ENCODE assay signal across 8 cellular contexts in the genomic region with DNA sequence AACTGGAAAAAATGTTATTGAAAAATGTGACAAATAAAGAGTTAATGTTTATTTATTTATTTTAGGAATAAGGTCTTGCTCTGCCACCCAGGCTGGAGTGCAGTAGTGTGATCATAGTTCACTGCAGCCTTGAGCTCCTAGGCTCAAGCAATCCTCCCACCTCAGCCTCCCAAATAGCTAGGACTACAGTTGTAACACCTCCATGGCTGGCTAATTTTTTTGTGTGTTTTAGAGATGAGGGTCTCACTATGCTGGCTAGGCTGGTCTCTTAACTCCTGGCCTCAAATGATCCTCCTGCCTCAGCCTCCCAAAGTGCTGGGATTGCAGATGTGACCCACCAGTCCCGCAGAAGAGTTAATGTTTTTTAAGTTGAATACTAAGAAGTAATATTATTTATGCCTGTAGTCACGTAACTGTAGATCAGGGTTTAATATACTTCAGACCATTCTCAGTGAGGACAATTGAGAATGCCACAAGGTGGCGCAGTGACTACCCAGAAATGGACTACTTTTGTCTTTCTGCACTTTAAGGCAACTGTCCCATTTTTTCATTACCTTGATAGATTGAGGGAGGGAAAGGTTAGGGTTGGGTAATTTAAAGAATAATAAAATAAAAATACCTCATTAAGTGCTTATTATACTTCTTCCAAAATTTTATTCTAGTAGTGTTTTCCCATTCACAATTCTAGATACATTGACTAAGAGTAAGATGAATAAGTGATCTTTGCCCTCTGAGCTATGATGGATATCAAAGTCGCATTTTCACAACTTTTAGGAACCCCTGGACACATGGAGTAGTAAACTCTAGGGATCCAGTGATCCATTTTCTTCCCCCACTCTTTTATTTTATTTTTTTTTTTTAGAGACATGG. TPM values are rescaled to one million over a fixed set of nuclear protein-coding genes. Genes with fewer than 3 reads are reported as not detected.
A peak's percentile ranks its signal among the peaks of the same experiment; 100 is the strongest.
DNase-seq lines count a peak whose midpoint lies in the region; ATAC-seq and TF ChIP-seq lines count a peak whose summit lies in the region.

No MANE protein-coding gene starts in this region.

- H3K4me3 ChIP-seq in astrocyte of the cerebellum (ENCODE audit: low read depth, low read length): no peak overlapping the region

- peaks cover 2% of the 10 kb centered on the region for H3K36me3 Mint-ChIP-seq in T-helper 17 cell (ENCODE audit: low read depth)

- TF ChIP-seq CTCF in astrocyte of the cerebellum (IDR thresholded peaks at IDR 0.05; ENCODE audit: low read depth, low read length, missing control alignments): peak; percentile 80

- H3K27me3 Mint-ChIP-seq in T-helper 17 cell: peaks cover 30% of the 10 kb centered on the region

- peak; percentile 37 for DNase-seq in GM04504 (ENCODE audit: low read depth)
- DNase-seq in NCI-H1092 treated with DMSO at 0.1 percent for 48 hours (lab: John Stamatoyannopoulos, UW): peak; percentile 33
- DNase-seq in T-helper 17 cell: peak; percentile 23 to 44 (median 26)
- DNase-seq in astrocyte of the cerebellum (ENCODE audit: low read depth): peak; percentile 53
- peak; percentile 57 for DNase-seq in iPS-NIHi11 (ENCODE audit: low spot score)
- DNase-seq in stimulated activated CD4-positive, alpha-beta T cell treated with anti-CD3 and anti-CD28 coated beads, Interleukin-15, amount 100 ng/mL, for 48 hours (ENCODE audit: low read depth in 2 of 2): peak; percentile 24 to 42
- DNase-seq in cortex of kidney (lab: John Stamatoyannopoulos, UW): no peak

- no peak overlapping the region for H3K4me3 Mint-ChIP-seq in T-helper 17 cell

- ATAC-seq in T-helper 17 cell: peak; percentile 59
- ATAC-seq in GM21367 (IDR thresholded peaks at IDR 0.05; ENCODE audit: unreplicated experiment): no peak

- H3K9me3 ChIP-seq in T-helper 17 cell (ENCODE audit: control insufficient read depth, low read length, poor library complexity, severe bottlenecking): no peaks in the 10 kb centered on the region

- in situ Hi-C loops in astrocyte of the cerebellum (cut with HindIII; ENCODE audit: low sequenced_read_pairs): no loop called here

- peaks cover 4% of the 10 kb centered on the region for H3K4me1 Mint-ChIP-seq in T-helper 17 cell

- no peak overlapping the region for H3K27ac Mint-ChIP-seq in T-helper 17 cell

RNA-seq across cellular contexts. Expression of gene MUC13, which starts 6.0 kb away (rescaled TPM):
- under 1 TPM in 1 of 2 donors, not detected in 1; 0.45 TPM for total RNA-seq in T-helper 17 cell

RNA-seq across cellular contexts. Expression of gene ITGB5, which starts 41.4 kb away (rescaled TPM):
- 10 to 100 TPM in 1 of 2 donors, 1 to 10 TPM in 1; 3.1 to 61.3 TPM for total RNA-seq in T-helper 17 cell
